In genomic region chr6:135325624-135326424, GRCh38 we compare ENCODE assay signal across 21 cellular contexts.
A peak's percentile ranks its signal among the peaks of the same experiment; 100 is the strongest.
DNase-seq lines count a peak whose midpoint lies in the region; ATAC-seq and TF ChIP-seq lines count a peak whose summit lies in the region.
"Had no signal": no experiment of that assay in that cellular context is flagged by ENCODE, and none has a peak within 500 bp of the region (broad histone marks: within the 10 kb centered on the region; RNA-seq: fewer than 3 reads in every experiment).

No MANE protein-coding gene starts in this region.

- no TSS peak for BruUV-seq in Calu3 (replicated peaks; lab: Mats Ljungman, UMichigan)

- no peak for TF ChIP-seq CTCF in AG10803 (conservative IDR thresholded peaks at IDR 0.05; ENCODE audit: low read length)
- no peak for TF ChIP-seq CTCF in epithelial cell of esophagus (IDR thresholded peaks at IDR 0.05; ENCODE audit: insufficient read depth, low read depth, low read length, missing control alignments)
- no peak for TF ChIP-seq CTCF in WERI-Rb-1 (IDR thresholded peaks at IDR 0.05; ENCODE audit: low read depth, low read length)
- no peak for TF ChIP-seq CTCF in Calu3 (IDR thresholded peaks at IDR 0.05; ENCODE audit: unreplicated experiment)

- CTCF ChIA-PET in Calu3 (lab: Charles Lee) = no interaction called here

- H3K4me3 ChIP-seq in AG10803 (ENCODE audit: low read length) = no peak overlapping the region
- no peak overlapping the region for H3K4me3 ChIP-seq in epithelial cell of esophagus (ENCODE audit: low read length)
- H3K4me3 ChIP-seq in WERI-Rb-1 (ENCODE audit: low read depth, low read length) = no peak overlapping the region
- H3K4me3 ChIP-seq: lung, right lobe of liver had no signal

- ATAC-seq in GM18502 (IDR thresholded peaks at IDR 0.05; ENCODE audit: poor library complexity, unreplicated experiment) = no peak
- no peak for ATAC-seq in GM18498 (IDR thresholded peaks at IDR 0.05; ENCODE audit: unreplicated experiment)
- ATAC-seq: activated CD8-positive, alpha-beta T cell treated with anti-CD3 and anti-CD28 coated beads for 36 hours; activated T-cell treated with anti-CD3 and anti-CD28 coated beads, Interleukin-2, amount 50 U/mL, for 4 hours; right lobe of liver had no signal

- DNase-seq in AG10803 (ENCODE audit: low read depth) = peak; percentile 0
- DNase-seq in HuH-7 (ENCODE audit: low spot score) = peak; percentile 6
- peak; percentile 47 for DNase-seq in SKM-1 treated with dmso at 0.1 percent for 144 hours (lab: John Stamatoyannopoulos, UW; ENCODE audit: unreplicated experiment)
- DNase-seq in epithelial cell of esophagus (ENCODE audit: low read depth) = peak; percentile 62
- DNase-seq in WERI-Rb-1 = no peak
- DNase-seq in Calu3 = no peak
- DNase-seq: activated CD8-positive, alpha-beta T cell treated with anti-CD3 and anti-CD28 coated beads for 36 hours; activated T-cell treated with anti-CD3 and anti-CD28 coated beads, Interleukin-2, amount 50 U/mL, for 4 hours; CD4-positive, alpha-beta T cell; islet precursor cell; NCI-H1694; NCI-H345; right lobe of liver; RPMI8226 had no signal

- no peaks in the 10 kb centered on the region for H3K36me3 Mint-ChIP-seq in Calu3 (ENCODE audit: insufficient read depth, unreplicated experiment)

- H3K4me1 Mint-ChIP-seq in Calu3 (ENCODE audit: low read depth, unreplicated experiment) = no peaks in the 10 kb centered on the region
- H3K4me1 Mint-ChIP-seq: brain had no signal

- H3K36me3 ChIP-seq in WERI-Rb-1 = no peaks in the 10 kb centered on the region; the same call in 1 of the 2 replicates
- H3K36me3 ChIP-seq: right lobe of liver had no signal

- intact Hi-C loops in Calu3 (cut with micrococcal nuclease; ENCODE audit: unreplicated experiment) = no loop called here

- no peaks in the 10 kb centered on the region for H3K9me3 Mint-ChIP-seq in Calu3 (ENCODE audit: low read depth, unreplicated experiment)
- H3K9me3 Mint-ChIP-seq: activated CD8-positive, alpha-beta T cell treated with anti-CD3 and anti-CD28 coated beads for 36 hours; activated T-cell treated with anti-CD3 and anti-CD28 coated beads, Interleukin-2, amount 50 U/mL, for 4 hours; CD4-positive, alpha-beta T cell; stimulated activated naive CD8-positive, alpha-beta T cell treated with anti-CD3 and anti-CD28 coated beads, Interleukin-15, Interleukin-2, amounts not matched to agents 100 ng/mL and 50 ng/mL, for 24 hours; type B pancreatic cell had no signal

- H3K27ac ChIP-seq in WERI-Rb-1 = no peak overlapping the region
- H3K27ac ChIP-seq: right lobe of liver had no signal

- no peaks in the 10 kb centered on the region for H3K27me3 ChIP-seq in WERI-Rb-1 (ENCODE audit: insufficient read depth, low read depth, severe bottlenecking)
- H3K27me3 ChIP-seq: right lobe of liver had no signal

- H3K27me3 Mint-ChIP-seq in Calu3 (ENCODE audit: unreplicated experiment) = no peaks in the 10 kb centered on the region
- H3K27me3 Mint-ChIP-seq: activated CD8-positive, alpha-beta T cell treated with anti-CD3 and anti-CD28 coated beads for 36 hours; activated naive CD8-positive, alpha-beta T cell; brain; CD4-positive, alpha-beta T cell; stimulated activated naive CD8-positive, alpha-beta T cell treated with anti-CD3 and anti-CD28 coated beads, Interleukin-15, Interleukin-2, amounts not matched to agents 100 ng/mL and 50 ng/mL, for 24 hours; type B pancreatic cell had no signal

- H3K27ac Mint-ChIP-seq in Calu3 (ENCODE audit: unreplicated experiment) = no peak overlapping the region
- H3K27ac Mint-ChIP-seq: activated CD8-positive, alpha-beta T cell treated with anti-CD3 and anti-CD28 coated beads for 36 hours; activated naive CD8-positive, alpha-beta T cell; brain; CD4-positive, alpha-beta T cell; stimulated activated naive CD8-positive, alpha-beta T cell treated with anti-CD3 and anti-CD28 coated beads, Interleukin-15, Interleukin-2, amounts not matched to agents 100 ng/mL and 50 ng/mL, for 24 hours; type B pancreatic cell had no signal

- no peak overlapping the region for H3K4me3 Mint-ChIP-seq in Calu3 (ENCODE audit: low read depth, unreplicated experiment)
- H3K4me3 Mint-ChIP-seq: activated CD8-positive, alpha-beta T cell treated with anti-CD3 and anti-CD28 coated beads for 36 hours; activated naive CD8-positive, alpha-beta T cell; activated T-cell treated with anti-CD3 and anti-CD28 coated beads, Interleukin-2, amount 50 U/mL, for 4 hours; brain; CD4-positive, alpha-beta T cell; stimulated activated naive CD8-positive, alpha-beta T cell treated with anti-CD3 and anti-CD28 coated beads, Interleukin-15, Interleukin-2, amounts not matched to agents 100 ng/mL and 50 ng/mL, for 24 hours; type B pancreatic cell had no signal

- no peaks in the 10 kb centered on the region for H3K9me3 ChIP-seq in WERI-Rb-1 (ENCODE audit: severe bottlenecking)
- H3K9me3 ChIP-seq: right lobe of liver had no signal

Comparison
In these comparisons a context has a peak if more than half of its experiments do, and no peak if none do; other contexts are left out.
1. DNase-seq: peak in AG10803 (single experiment), HuH-7 (single experiment), SKM-1 treated with dmso at 0.1 percent for 144 hours (single experiment) and epithelial cell of esophagus (single experiment); none in WERI-Rb-1 (single experiment) and Calu3 (single experiment).